23 cellular contexts compared by ENCODE assay signal in the genomic region with DNA sequence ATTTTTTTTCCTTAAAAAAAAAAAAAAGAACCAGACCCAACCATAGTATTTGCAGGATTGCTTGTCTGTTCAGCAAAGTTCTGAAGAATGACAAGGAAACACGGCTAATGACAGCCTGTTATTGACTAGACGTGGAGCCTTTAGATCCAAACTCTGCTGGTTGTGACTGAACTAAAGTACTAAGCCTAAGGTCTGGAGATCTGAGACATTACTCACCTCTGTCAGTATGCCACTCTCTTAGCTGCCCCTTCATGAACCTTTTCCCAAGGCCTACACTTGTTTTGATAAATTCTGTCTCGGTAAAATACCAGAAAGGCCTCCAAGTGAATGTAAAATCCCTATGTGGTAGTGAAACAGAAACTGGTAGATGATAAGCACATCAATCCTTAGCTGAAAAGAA.
DNase-seq lines count a peak whose midpoint lies in the region; ATAC-seq, FAIRE-seq and TF ChIP-seq lines count a peak whose summit lies in the region.
"Had no signal": no experiment of that assay in that cellular context is flagged by ENCODE, and none has a peak within 500 bp of the region (broad histone marks: within the 10 kb centered on the region; RNA-seq: fewer than 3 reads in every experiment).

No MANE protein-coding gene starts in this region.

- H3K23ac ChIP-seq in H1 (ENCODE audit: insufficient read length): no peak overlapping the region

- H2AFZ ChIP-seq in H1 (ENCODE audit: low read length) (0 out of 2 replicates have a peak overlapping the region, but pooled peaks have one; percentile 84), HepG2 (ENCODE audit: low read length) (no peak overlapping the region)
- H2AFZ ChIP-seq: GM23248 had no signal

- H2BK120ac ChIP-seq in H1 (replicated peaks; ENCODE audit: low read depth, low read length): no peak overlapping the region

- H3K4ac ChIP-seq in H1 (replicated peaks; ENCODE audit: insufficient read length, low read depth, low read length): no peak overlapping the region

- no peak overlapping the region for H2BK15ac ChIP-seq in H1 (ENCODE audit: low read length)

- no peaks in the 10 kb centered on the region for H3K23me2 ChIP-seq in H1 (ENCODE audit: low read depth, low read length)

- no peaks in the 10 kb centered on the region for H3K36me3 Mint-ChIP-seq in CD4-positive, alpha-beta T cell (ENCODE audit: low read depth)
- H3K36me3 Mint-ChIP-seq: CD4-positive, CD25-positive, alpha-beta regulatory T cell had no signal

- TF ChIP-seq EP300 in H1 (IDR thresholded peaks at IDR 0.05; ENCODE audit: borderline replicate concordance in 1 of 2, low read depth in 2 of 2, low read length in 2 of 2): no peak
- TF ChIP-seq EP300 in HepG2 (IDR thresholded peaks at IDR 0.05; ENCODE audit: low read depth in 2 of 2, low read length in 2 of 2): no peak
- TF ChIP-seq EP300 in HepG2 (CRISPR knock-in tag; IDR thresholded peaks at IDR 0.05; ENCODE audit: borderline replicate concordance): no peak

- no peak overlapping the region for H2AK5ac ChIP-seq in H1 (ENCODE audit: low read depth, low read length)

- H2BK5ac ChIP-seq in H1 (ENCODE audit: low read depth, low read length): no peak overlapping the region

- no peak overlapping the region for H4K5ac ChIP-seq in H1 (ENCODE audit: insufficient read length, low read depth, low read length)

- in situ Hi-C loops in HepG2 (cut with HindIII; ENCODE audit: extremely low pct_ligation_motif_present, low pct_unique_long_range_greater_than_20kb): no loop called here

- H3K79me2 ChIP-seq in H1 (ENCODE audit: control insufficient read depth in 1 of 2, insufficient read depth in 2 of 2, low read length in 2 of 2) (no peaks in the 10 kb centered on the region), HepG2 (ENCODE audit: insufficient read depth, low read length) (no peaks in the 10 kb centered on the region)

- no peaks in the 10 kb centered on the region for H3K9me3 Mint-ChIP-seq in CD4-positive, alpha-beta T cell

- no peaks in the 10 kb centered on the region for H3K27me3 Mint-ChIP-seq in CD4-positive, alpha-beta T cell
- H3K27me3 Mint-ChIP-seq: CD4-positive, CD25-positive, alpha-beta regulatory T cell had no signal

- no peaks in the 10 kb centered on the region for H3K79me1 ChIP-seq in H1 (ENCODE audit: low read depth, low read length)

- no peak for ATAC-seq in CD4-positive, alpha-beta T cell (ENCODE audit: poor library complexity)
- ATAC-seq in left cardiac atrium (no peak), sciatic nerve (no peak), HepG2 (no peak)
- ATAC-seq: GM12878, HCT116, PC-3, SK-N-SH treated with all-trans-retinoic acid at 6 μM for 48 hours had no signal

- no peak overlapping the region for H4K8ac ChIP-seq in H1 (ENCODE audit: extremely low read depth, insufficient read depth, low read length)

- H3K36me3 ChIP-seq in H1 (ENCODE audit: control insufficient read depth in 2 of 4, insufficient read depth in 4 of 4, low read length in 3 of 4) (no peaks in the 10 kb centered on the region), HepG2 (replicated peaks in 1 of 2; ENCODE audit: control insufficient read depth in 1 of 2, insufficient read depth in 2 of 2, low read length in 2 of 2) (no peaks in the 10 kb centered on the region)
- H3K36me3 ChIP-seq: BE2C had no signal

- CTCF ChIA-PET in CD4-positive, alpha-beta T cell (lab: Charles Lee): no interaction called here
- CTCF ChIA-PET in H1 (lab: Charles Lee; ENCODE audit: partially characterized antibody): interaction anchor here (0.6 to 2.2 kb wide), 2 partner anchors 13 to 940 kb away, joined by 5 to 10 read pairs; no protein-coding TSS in a partner anchor
- CTCF ChIA-PET in HepG2 (lab: Yijun Ruan, JAX; ENCODE audit: low intra/inter-chr PET ratio, low total read pairs): no interaction called here

- no peak overlapping the region for H3K56ac ChIP-seq in H1 (replicated peaks; ENCODE audit: insufficient read length, low read depth, low read length)

- DNase-seq in CD4-positive, alpha-beta T cell: no peak
- DNase-seq in M059J (ENCODE audit: low read depth) (peak; percentile 61), H1 (ENCODE audit: low read depth in 1 of 2, low spot score in 2 of 2) (no peak), retinal pigment epithelial cell (ENCODE audit: low read depth) (peak; percentile 72), left cardiac atrium (no peak), sciatic nerve (ENCODE audit: low spot score) (no peak), HepG2 (ENCODE audit: low spot score) (no peak), NCI-H1436 (lab: John Stamatoyannopoulos, UW) (no peak)
- DNase-seq: BE2C; CD4-positive, CD25-positive, alpha-beta regulatory T cell; DMS153; GM23248; NCI-H1092 treated with DMSO at 0.1 percent for 48 hours; NCI-H2081; NCI-H510A; NCI-H748 treated with DMSO at 0.1 percent for 48 hours; PC-3; SIG-M5 had no signal

- no peak overlapping the region for H3K27ac ChIP-seq in CD4-positive, alpha-beta T cell (ENCODE audit: low read depth, low read length)
- H3K27ac ChIP-seq in H1 (ENCODE audit: low read depth, low read length): no peak overlapping the region
- H3K27ac ChIP-seq in HepG2 (ENCODE audit: extremely low read length, insufficient read depth, low read length): no peak overlapping the region
- H3K27ac ChIP-seq: GM23248, KMS-11, RWPE1 had no signal

- H3K18ac ChIP-seq in H1 (ENCODE audit: extremely low read depth, low read length): no peak overlapping the region

- H3K27ac Mint-ChIP-seq in CD4-positive, alpha-beta T cell: peak overlapping the region; percentile 53

- H3K4me3 Mint-ChIP-seq in CD4-positive, alpha-beta T cell: no peak overlapping the region
- H3K4me3 Mint-ChIP-seq: CD4-positive, CD25-positive, alpha-beta regulatory T cell had no signal

- 98% methylated on average over 3 of the region's 3 CpGs; no CpG with 5 or more reads in 1 of the 2 experiments for WGBS in H1 (ENCODE audit: extremely low coverage in 1 of 2, insufficient coverage in 1 of 2, insufficient read length in 1 of 2, insufficient replicate concordance in 2 of 2, low coverage in 1 of 2, low lambda C conversion rate in 2 of 2, missing lambda C conversion rate in 1 of 2), 2 experiments
- WGBS in HepG2 (ENCODE audit: low lambda C conversion rate): 47% methylated on average over 3 of the region's 3 CpGs

- no peak overlapping the region for H3K4me2 ChIP-seq in H1 (ENCODE audit: insufficient read depth in 1 of 2, low read depth in 2 of 2, low read length in 2 of 2)
- H3K4me2 ChIP-seq in HepG2 (ENCODE audit: low read depth, low read length): no peak overlapping the region
- H3K4me2 ChIP-seq: KMS-11 had no signal

- no peaks in the 10 kb centered on the region for H3K27me3 ChIP-seq in CD4-positive, alpha-beta T cell (ENCODE audit: control insufficient read depth, insufficient read depth, low read length)
- H3K27me3 ChIP-seq in H1 (replicated peaks in 1 of 4; ENCODE audit: control insufficient read depth in 3 of 4, extremely low read depth in 1 of 4, insufficient read depth in 3 of 4, low read length in 3 of 4): no peaks in the 10 kb centered on the region
- H3K27me3 ChIP-seq in HepG2 (ENCODE audit: control insufficient read depth in 1 of 2, insufficient read depth in 2 of 2, low read length in 2 of 2): no peaks in the 10 kb centered on the region
- H3K27me3 ChIP-seq: BE2C had no signal

- TF ChIP-seq POLR2A in H1 (IDR thresholded peaks at IDR 0.05; ENCODE audit: control extremely low read depth in 1 of 2, low read depth in 2 of 2, low read length in 2 of 2) (no peak), HepG2 (IDR thresholded peaks at IDR 0.05; ENCODE audit: insufficient read depth in 1 of 2, low read depth in 2 of 2, low read length in 2 of 2) (no peak)

- H3K4me1 ChIP-seq in H1 (replicated peaks in 1 of 4; ENCODE audit: control insufficient read depth in 3 of 4, insufficient read depth in 4 of 4, low read length in 3 of 4): peaks cover 0 to 5% (median 0%) of the 10 kb centered on the region in 4 experiments; a peak in 1 of 7 replicates
- no peaks in the 10 kb centered on the region for H3K4me1 ChIP-seq in HepG2 (ENCODE audit: insufficient read depth, low read length)

- FAIRE-seq in H1 (lab: Jason Lieb, UNC): no peak
- no peak for FAIRE-seq in HepG2 (lab: Jason Lieb, UNC)
- FAIRE-seq: GM12878 had no signal

- H3K9ac ChIP-seq in H1 (replicated peaks in 1 of 4; ENCODE audit: extremely low read depth in 1 of 4, low read depth in 3 of 4, low read length in 3 of 4): no peak overlapping the region
- H3K9ac ChIP-seq in HepG2 (ENCODE audit: insufficient read depth, low read depth, low read length): no peak overlapping the region
- H3K9ac ChIP-seq: GM23248, KMS-11 had no signal

- no peak overlapping the region for H2BK20ac ChIP-seq in H1 (ENCODE audit: low read length)

- BruUV-seq in HepG2 (replicated peaks; lab: Mats Ljungman, UMichigan): no TSS peak

- no peak for TF ChIP-seq RAD21 in H1 (IDR thresholded peaks at IDR 0.05 in 1 of 2, conservative IDR thresholded peaks at IDR 0.05 in 1 of 2; ENCODE audit: low read depth in 2 of 2, low read length in 2 of 2)
- TF ChIP-seq RAD21 in HepG2 (CRISPR knock-in tag; IDR thresholded peaks at IDR 0.05): no peak

- POLR2A ChIA-PET in CD4-positive, alpha-beta T cell (lab: Charles Lee): interaction anchor here (0.7 kb wide), 1 partner anchor 137 kb away, joined by 3 read pairs; no protein-coding TSS in a partner anchor
- POLR2A ChIA-PET in H1 (lab: Charles Lee; ENCODE audit: partially characterized antibody): no interaction called here
- POLR2A ChIA-PET in HepG2 (lab: Yijun Ruan, JAX): no interaction called here

- no peaks in the 10 kb centered on the region for H3K9me3 ChIP-seq in CD4-positive, alpha-beta T cell (ENCODE audit: control insufficient read depth, low read length)
- H3K9me3 ChIP-seq in H1 (ENCODE audit: insufficient read depth in 2 of 2, low read depth in 1 of 2, low read length in 1 of 2): no peaks in the 10 kb centered on the region
- H3K9me3 ChIP-seq in HepG2 (ENCODE audit: low read length): no peaks in the 10 kb centered on the region
- H3K9me3 ChIP-seq: BE2C had no signal

- H3K14ac ChIP-seq in H1 (ENCODE audit: insufficient read length): no peak overlapping the region

- H4K91ac ChIP-seq in H1 (replicated peaks; ENCODE audit: insufficient read length, low read length): no peak overlapping the region

- no peak overlapping the region for H2BK12ac ChIP-seq in H1 (ENCODE audit: low read depth, low read length)

- H3K4me1 Mint-ChIP-seq in CD4-positive, alpha-beta T cell (ENCODE audit: low read depth): peaks cover 40% of the 10 kb centered on the region

- TF ChIP-seq CTCF in CD4-positive, alpha-beta T cell (IDR thresholded peaks at IDR 0.05): no peak
- TF ChIP-seq CTCF in H1 (IDR thresholded peaks at IDR 0.05; ENCODE audit: control extremely low read depth in 1 of 3, insufficient read depth in 1 of 3, low read depth in 1 of 3, low read length in 3 of 3): no peak
- TF ChIP-seq CTCF in retinal pigment epithelial cell (conservative IDR thresholded peaks at IDR 0.05; ENCODE audit: low read depth, low read length): no peak
- no peak for TF ChIP-seq CTCF in HepG2 (CRISPR knock-in tag; IDR thresholded peaks at IDR 0.05)

- intact Hi-C loops in CD4-positive, alpha-beta T cell (cut with DNase I, micrococcal nuclease): no loop called here
- intact Hi-C loops in left cardiac atrium (cut with DNase I): no loop called here
- intact Hi-C loops in sciatic nerve (cut with DNase I): no loop called here
- intact Hi-C loops in HepG2 (cut with micrococcal nuclease; ENCODE audit: unreplicated experiment): no loop called here

- H4K20me1 ChIP-seq in H1 (replicated peaks in 1 of 2; ENCODE audit: control insufficient read depth in 1 of 2, insufficient read depth in 2 of 2, low read length in 2 of 2) (no peaks in the 10 kb centered on the region), HepG2 (ENCODE audit: insufficient read depth, low read length) (no peaks in the 10 kb centered on the region)

- H3K4me3 ChIP-seq in H1 (ENCODE audit: extremely low read depth in 1 of 4, insufficient read depth in 2 of 4, low read depth in 3 of 4, low read length in 4 of 4) (no peak overlapping the region), retinal pigment epithelial cell (ENCODE audit: low read length) (no peak overlapping the region), HepG2 (replicated peaks in 1 of 3; ENCODE audit: insufficient read depth in 1 of 3, low read depth in 2 of 3, low read length in 3 of 3) (no peak overlapping the region)
- H3K4me3 ChIP-seq: GM12878, GM23248 had no signal

Comparison
In these comparisons a context has a peak if more than half of its experiments do, and no peak if none do; other contexts are left out.
1. DNase-seq: peak in M059J (single experiment) and retinal pigment epithelial cell (single experiment); none in CD4-positive, alpha-beta T cell (0 of 10), H1 (0 of 2), left cardiac atrium (single experiment), sciatic nerve (single experiment), HepG2 (single experiment) and NCI-H1436 (single experiment).